8 cellular contexts compared by ENCODE assay signal in genomic region chr12:50059440-50060119, GRCh38. TPM values are rescaled to one million over a fixed set of nuclear protein-coding genes. Genes with fewer than 3 reads are reported as not detected.
DNase-seq lines count a peak whose midpoint lies in the region; ATAC-seq and TF ChIP-seq lines count a peak whose summit lies in the region.
"Had no signal": no experiment of that assay in that cellular context is flagged by ENCODE, and none has a peak within 500 bp of the region (broad histone marks: within the 10 kb centered on the region; RNA-seq: fewer than 3 reads in every experiment).

No MANE protein-coding gene starts in this region.

- no peaks in the 10 kb centered on the region for H3K36me3 Mint-ChIP-seq in activated naive CD4-positive, alpha-beta T cell treated with anti-CD3 and anti-CD28 coated beads, Interleukin-2, amount 50 U/mL, for 72 hours

- DNase-seq in RWPE1 (ENCODE audit: low spot score) (no peak), omental fat pad (ENCODE audit: low spot score) (no peak)
- peak; percentile 50 to 67 for DNase-seq in activated naive CD4-positive, alpha-beta T cell treated with anti-CD3 and anti-CD28 coated beads, Interleukin-2, amount 50 U/mL, for 72 hours (ENCODE audit: low spot score in 2 of 2)
- peak; percentile 20 to 29 for DNase-seq in stimulated activated CD8-positive, alpha-beta memory T cell treated with anti-CD3 and anti-CD28 coated beads, Interleukin-7, amount 100 ng/mL, for 1 hour (ENCODE audit: low read depth in 2 of 2)
- DNase-seq: RPMI8226, uterus had no signal

- H3K27ac ChIP-seq in RWPE1: peak overlapping the region; percentile 6; the same call in 1 of the 2 replicates
- H3K27ac ChIP-seq: uterus had no signal

- H3K9me3 Mint-ChIP-seq in activated naive CD4-positive, alpha-beta T cell treated with anti-CD3 and anti-CD28 coated beads, Interleukin-2, amount 50 U/mL, for 72 hours: no peaks in the 10 kb centered on the region

- POLR2A ChIA-PET in RWPE1 (lab: Yijun Ruan, JAX; ENCODE audit: low non-redundant PET): no interaction called here

- no peak for TF ChIP-seq CTCF in RWPE1 (conservative IDR thresholded peaks at IDR 0.05; ENCODE audit: low read depth)
- no peak for TF ChIP-seq CTCF in omental fat pad (IDR thresholded peaks at IDR 0.05)

- no peak overlapping the region for H3K27ac Mint-ChIP-seq in activated naive CD4-positive, alpha-beta T cell treated with anti-CD3 and anti-CD28 coated beads, Interleukin-2, amount 50 U/mL, for 72 hours

- peak; percentile 73 to 84 for ATAC-seq in activated naive CD4-positive, alpha-beta T cell treated with anti-CD3 and anti-CD28 coated beads, Interleukin-2, amount 50 U/mL, for 72 hours
- ATAC-seq in omental fat pad (ENCODE audit: low FRiP score) (no peak), HG03039 (IDR thresholded peaks at IDR 0.05; ENCODE audit: unreplicated experiment) (no peak), HG02588 (IDR thresholded peaks at IDR 0.05; ENCODE audit: unreplicated experiment) (no peak)

- CTCF ChIA-PET in RWPE1 (lab: Yijun Ruan, JAX): interaction anchor here (0.6 to 4.0 kb wide), 4 partner anchors 11 to 221 kb away, joined by 3 to 18 read pairs (median 10); no protein-coding TSS in a partner anchor

RNA-seq across cellular contexts. Expression of gene ASIC1, which starts 2.2 kb away (rescaled TPM):
- 10 to 100 TPM in 1 of 2 donors, 1 to 10 TPM in 1; 2.8 to 11.7 TPM for total RNA-seq in activated naive CD4-positive, alpha-beta T cell treated with anti-CD3 and anti-CD28 coated beads, Interleukin-2, amount 50 U/mL, for 72 hours
- total RNA-seq in omental fat pad: 1 to 10 TPM in 3 of 4 donors, under 1 TPM in 1; 0.69 to 3.8 (median 1.4) TPM

RNA-seq across cellular contexts. Expression of gene SMARCD1, which starts 25.6 kb away (rescaled TPM):
- total RNA-seq in activated naive CD4-positive, alpha-beta T cell treated with anti-CD3 and anti-CD28 coated beads, Interleukin-2, amount 50 U/mL, for 72 hours: 10 to 100 TPM; 33.8 to 51.2 TPM
- total RNA-seq in omental fat pad: 10 to 100 TPM; 47.7 to 80.8 (median 57.3) TPM

RNA-seq across cellular contexts. Expression of gene RACGAP1, which starts 34.3 kb away (rescaled TPM):
- 100 to 1,000 TPM; 109 to 195 TPM for total RNA-seq in activated naive CD4-positive, alpha-beta T cell treated with anti-CD3 and anti-CD28 coated beads, Interleukin-2, amount 50 U/mL, for 72 hours
- 10 to 100 TPM in 2 of 4 donors, 1 to 10 TPM in 2; 5.2 to 15.3 (median 8.5) TPM for total RNA-seq in omental fat pad

RNA-seq across cellular contexts. Expression of gene GPD1, which starts 44.2 kb away (rescaled TPM):
- total RNA-seq in activated naive CD4-positive, alpha-beta T cell treated with anti-CD3 and anti-CD28 coated beads, Interleukin-2, amount 50 U/mL, for 72 hours: under 1 TPM; 0.35 to 0.46 TPM
- 1,000 to 10,000 TPM in 3 of 4 donors, 100 to 1,000 TPM in 1; 689 to 2,989 (median 2,080) TPM for total RNA-seq in omental fat pad
- total RNA-seq: uterus had no signal

RNA-seq across cellular contexts. Expression of gene COX14, which starts 52.5 kb away (rescaled TPM):
- 10 to 100 TPM; 46.0 to 48.5 TPM for total RNA-seq in activated naive CD4-positive, alpha-beta T cell treated with anti-CD3 and anti-CD28 coated beads, Interleukin-2, amount 50 U/mL, for 72 hours
- total RNA-seq in omental fat pad: 100 to 1,000 TPM in 1 of 4 donors, 10 to 100 TPM in 3; 67.3 to 125 (median 88.1) TPM

Comparison
In these comparisons a context has a peak if more than half of its experiments do, and no peak if none do; other contexts are left out.
1. DNase-seq: peak in activated naive CD4-positive, alpha-beta T cell treated with anti-CD3 and anti-CD28 coated beads, Interleukin-2, amount 50 U/mL, for 72 hours (2 of 2) and stimulated activated CD8-positive, alpha-beta memory T cell treated with anti-CD3 and anti-CD28 coated beads, Interleukin-7, amount 100 ng/mL, for 1 hour (2 of 2); none in RWPE1 (single experiment) and omental fat pad (single experiment).
2. ATAC-seq: peak in activated naive CD4-positive, alpha-beta T cell treated with anti-CD3 and anti-CD28 coated beads, Interleukin-2, amount 50 U/mL, for 72 hours (2 of 2); none in omental fat pad (single experiment), HG03039 (single experiment) and HG02588 (single experiment).
3. RNA of gene RACGAP1, which starts 34.3 kb away (total RNA-seq): 109 to 195 TPM in activated naive CD4-positive, alpha-beta T cell treated with anti-CD3 and anti-CD28 coated beads, Interleukin-2, amount 50 U/mL, for 72 hours; 5.2 to 15.3 TPM in omental fat pad; every median in the first group is over 4 times any median in the second.